Comparison of ENCODE assay signal across 1 cellular context in the genomic region with DNA sequence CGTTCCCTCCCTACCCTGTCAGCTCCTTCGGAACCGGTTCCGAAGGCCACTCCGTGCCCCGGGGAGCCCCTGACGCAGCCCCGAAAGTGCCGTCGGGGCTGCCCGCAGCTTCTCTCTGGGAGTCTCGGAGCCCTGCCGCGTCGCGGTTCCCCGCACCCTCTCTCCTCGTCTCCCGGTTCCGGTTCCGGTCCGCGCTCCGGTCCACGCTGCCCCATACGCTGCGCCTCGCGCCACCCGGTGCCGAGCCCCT.
TF ChIP-seq lines count a peak whose summit lies in the region.

No MANE protein-coding gene starts in this region.

TF ChIP-seq in GM12878, 131 proteins besides CTCF, POLR2A, EP300 and RAD21:
- 0 out of 2 replicates have a peak, but pooled peaks have one; percentile 11 for TF ChIP-seq EED (IDR thresholded peaks at IDR 0.05; ENCODE audit: low read depth)
- no peak for TF ChIP-seq SREBF1 (IDR thresholded peaks at IDR 0.05; ENCODE audit: low read length)
- TF ChIP-seq, protein P1, sequence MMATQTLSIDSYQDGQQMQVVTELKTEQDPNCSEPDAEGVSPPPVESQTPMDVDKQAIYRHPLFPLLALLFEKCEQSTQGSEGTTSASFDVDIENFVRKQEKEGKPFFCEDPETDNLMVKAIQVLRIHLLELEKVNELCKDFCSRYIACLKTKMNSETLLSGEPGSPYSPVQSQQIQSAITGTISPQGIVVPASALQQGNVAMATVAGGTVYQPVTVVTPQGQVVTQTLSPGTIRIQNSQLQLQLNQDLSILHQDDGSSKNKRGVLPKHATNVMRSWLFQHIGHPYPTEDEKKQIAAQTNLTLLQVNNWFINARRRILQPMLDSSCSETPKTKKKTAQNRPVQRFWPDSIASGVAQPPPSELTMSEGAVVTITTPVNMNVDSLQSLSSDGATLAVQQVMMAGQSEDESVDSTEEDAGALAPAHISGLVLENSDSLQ (IDR thresholded peaks at IDR 0.05), result no peak
- no peak for TF ChIP-seq LARP7 (IDR thresholded peaks at IDR 0.05)
- no peak for TF ChIP-seq NFXL1 (IDR thresholded peaks at IDR 0.05; ENCODE audit: borderline replicate concordance)
- peak; percentile 30; the same call in 1 of the 2 replicates for TF ChIP-seq NBN (IDR thresholded peaks at IDR 0.05)
- TF ChIP-seq NR2F1 (conservative IDR thresholded peaks at IDR 0.05), result no peak
- TF ChIP-seq POLR2AphosphoS5 (IDR thresholded peaks at IDR 0.05; ENCODE audit: low read length), result peak; percentile 24; the same call in 1 of the 2 replicates
- TF ChIP-seq HDGF (IDR thresholded peaks at IDR 0.05), result no peak
- TF ChIP-seq GABPA (IDR thresholded peaks at IDR 0.05; ENCODE audit: low read depth), result peak; percentile 69; the same call in 1 of the 2 replicates
- TF ChIP-seq, protein P2, sequence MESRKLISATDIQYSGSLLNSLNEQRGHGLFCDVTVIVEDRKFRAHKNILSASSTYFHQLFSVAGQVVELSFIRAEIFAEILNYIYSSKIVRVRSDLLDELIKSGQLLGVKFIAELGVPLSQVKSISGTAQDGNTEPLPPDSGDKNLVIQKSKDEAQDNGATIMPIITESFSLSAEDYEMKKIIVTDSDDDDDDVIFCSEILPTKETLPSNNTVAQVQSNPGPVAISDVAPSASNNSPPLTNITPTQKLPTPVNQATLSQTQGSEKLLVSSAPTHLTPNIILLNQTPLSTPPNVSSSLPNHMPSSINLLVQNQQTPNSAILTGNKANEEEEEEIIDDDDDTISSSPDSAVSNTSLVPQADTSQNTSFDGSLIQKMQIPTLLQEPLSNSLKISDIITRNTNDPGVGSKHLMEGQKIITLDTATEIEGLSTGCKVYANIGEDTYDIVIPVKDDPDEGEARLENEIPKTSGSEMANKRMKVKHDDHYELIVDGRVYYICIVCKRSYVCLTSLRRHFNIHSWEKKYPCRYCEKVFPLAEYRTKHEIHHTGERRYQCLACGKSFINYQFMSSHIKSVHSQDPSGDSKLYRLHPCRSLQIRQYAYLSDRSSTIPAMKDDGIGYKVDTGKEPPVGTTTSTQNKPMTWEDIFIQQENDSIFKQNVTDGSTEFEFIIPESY (IDR thresholded peaks at IDR 0.05), result no peak
- peak; percentile 51; the same call in 1 of the 2 replicates for TF ChIP-seq PAX5 (IDR thresholded peaks at IDR 0.05; ENCODE audit: borderline replicate concordance, low read depth, low read length)
- TF ChIP-seq, protein P3, sequence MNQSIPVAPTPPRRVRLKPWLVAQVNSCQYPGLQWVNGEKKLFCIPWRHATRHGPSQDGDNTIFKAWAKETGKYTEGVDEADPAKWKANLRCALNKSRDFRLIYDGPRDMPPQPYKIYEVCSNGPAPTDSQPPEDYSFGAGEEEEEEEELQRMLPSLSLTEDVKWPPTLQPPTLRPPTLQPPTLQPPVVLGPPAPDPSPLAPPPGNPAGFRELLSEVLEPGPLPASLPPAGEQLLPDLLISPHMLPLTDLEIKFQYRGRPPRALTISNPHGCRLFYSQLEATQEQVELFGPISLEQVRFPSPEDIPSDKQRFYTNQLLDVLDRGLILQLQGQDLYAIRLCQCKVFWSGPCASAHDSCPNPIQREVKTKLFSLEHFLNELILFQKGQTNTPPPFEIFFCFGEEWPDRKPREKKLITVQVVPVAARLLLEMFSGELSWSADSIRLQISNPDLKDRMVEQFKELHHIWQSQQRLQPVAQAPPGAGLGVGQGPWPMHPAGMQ (IDR thresholded peaks at IDR 0.05; ENCODE audit: borderline replicate concordance), result no peak
- TF ChIP-seq GATAD2B (conservative IDR thresholded peaks at IDR 0.05; ENCODE audit: low read depth), result no peak
- TF ChIP-seq ZSCAN29 (IDR thresholded peaks at IDR 0.05), result no peak
- TF ChIP-seq IRF4 (IDR thresholded peaks at IDR 0.05; ENCODE audit: low read depth, low read length), result 0 out of 2 replicates have a peak, but pooled peaks have one; percentile 19
- TF ChIP-seq, protein P4, sequence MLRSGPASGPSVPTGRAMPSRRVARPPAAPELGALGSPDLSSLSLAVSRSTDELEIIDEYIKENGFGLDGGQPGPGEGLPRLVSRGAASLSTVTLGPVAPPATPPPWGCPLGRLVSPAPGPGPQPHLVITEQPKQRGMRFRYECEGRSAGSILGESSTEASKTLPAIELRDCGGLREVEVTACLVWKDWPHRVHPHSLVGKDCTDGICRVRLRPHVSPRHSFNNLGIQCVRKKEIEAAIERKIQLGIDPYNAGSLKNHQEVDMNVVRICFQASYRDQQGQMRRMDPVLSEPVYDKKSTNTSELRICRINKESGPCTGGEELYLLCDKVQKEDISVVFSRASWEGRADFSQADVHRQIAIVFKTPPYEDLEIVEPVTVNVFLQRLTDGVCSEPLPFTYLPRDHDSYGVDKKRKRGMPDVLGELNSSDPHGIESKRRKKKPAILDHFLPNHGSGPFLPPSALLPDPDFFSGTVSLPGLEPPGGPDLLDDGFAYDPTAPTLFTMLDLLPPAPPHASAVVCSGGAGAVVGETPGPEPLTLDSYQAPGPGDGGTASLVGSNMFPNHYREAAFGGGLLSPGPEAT (IDR thresholded peaks at IDR 0.05; ENCODE audit: low read depth), result no peak
- TF ChIP-seq, protein P5, sequence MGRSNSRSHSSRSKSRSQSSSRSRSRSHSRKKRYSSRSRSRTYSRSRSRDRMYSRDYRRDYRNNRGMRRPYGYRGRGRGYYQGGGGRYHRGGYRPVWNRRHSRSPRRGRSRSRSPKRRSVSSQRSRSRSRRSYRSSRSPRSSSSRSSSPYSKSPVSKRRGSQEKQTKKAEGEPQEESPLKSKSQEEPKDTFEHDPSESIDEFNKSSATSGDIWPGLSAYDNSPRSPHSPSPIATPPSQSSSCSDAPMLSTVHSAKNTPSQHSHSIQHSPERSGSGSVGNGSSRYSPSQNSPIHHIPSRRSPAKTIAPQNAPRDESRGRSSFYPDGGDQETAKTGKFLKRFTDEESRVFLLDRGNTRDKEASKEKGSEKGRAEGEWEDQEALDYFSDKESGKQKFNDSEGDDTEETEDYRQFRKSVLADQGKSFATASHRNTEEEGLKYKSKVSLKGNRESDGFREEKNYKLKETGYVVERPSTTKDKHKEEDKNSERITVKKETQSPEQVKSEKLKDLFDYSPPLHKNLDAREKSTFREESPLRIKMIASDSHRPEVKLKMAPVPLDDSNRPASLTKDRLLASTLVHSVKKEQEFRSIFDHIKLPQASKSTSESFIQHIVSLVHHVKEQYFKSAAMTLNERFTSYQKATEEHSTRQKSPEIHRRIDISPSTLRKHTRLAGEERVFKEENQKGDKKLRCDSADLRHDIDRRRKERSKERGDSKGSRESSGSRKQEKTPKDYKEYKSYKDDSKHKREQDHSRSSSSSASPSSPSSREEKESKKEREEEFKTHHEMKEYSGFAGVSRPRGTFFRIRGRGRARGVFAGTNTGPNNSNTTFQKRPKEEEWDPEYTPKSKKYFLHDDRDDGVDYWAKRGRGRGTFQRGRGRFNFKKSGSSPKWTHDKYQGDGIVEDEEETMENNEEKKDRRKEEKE (IDR thresholded peaks at IDR 0.05), result no peak
- no peak for TF ChIP-seq BMI1 (IDR thresholded peaks at IDR 0.05; ENCODE audit: borderline replicate concordance)
- TF ChIP-seq SMAD5 (IDR thresholded peaks at IDR 0.05; ENCODE audit: low read depth), result no peak
- no peak for TF ChIP-seq MYB (IDR thresholded peaks at IDR 0.05; ENCODE audit: borderline replicate concordance, low read depth, low read length)
- peak; percentile 4; the same call in 1 of the 2 replicates for TF ChIP-seq RUNX3 (IDR thresholded peaks at IDR 0.05; ENCODE audit: low read length)
- TF ChIP-seq, protein P6, sequence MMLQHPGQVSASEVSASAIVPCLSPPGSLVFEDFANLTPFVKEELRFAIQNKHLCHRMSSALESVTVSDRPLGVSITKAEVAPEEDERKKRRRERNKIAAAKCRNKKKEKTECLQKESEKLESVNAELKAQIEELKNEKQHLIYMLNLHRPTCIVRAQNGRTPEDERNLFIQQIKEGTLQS (IDR thresholded peaks at IDR 0.05; ENCODE audit: borderline replicate concordance, extremely low read depth, low read depth, low read length), result no peak
- no peak for TF ChIP-seq MEF2A (IDR thresholded peaks at IDR 0.05; ENCODE audit: insufficient read depth, low read depth, low read length)
- TF ChIP-seq, protein P7, sequence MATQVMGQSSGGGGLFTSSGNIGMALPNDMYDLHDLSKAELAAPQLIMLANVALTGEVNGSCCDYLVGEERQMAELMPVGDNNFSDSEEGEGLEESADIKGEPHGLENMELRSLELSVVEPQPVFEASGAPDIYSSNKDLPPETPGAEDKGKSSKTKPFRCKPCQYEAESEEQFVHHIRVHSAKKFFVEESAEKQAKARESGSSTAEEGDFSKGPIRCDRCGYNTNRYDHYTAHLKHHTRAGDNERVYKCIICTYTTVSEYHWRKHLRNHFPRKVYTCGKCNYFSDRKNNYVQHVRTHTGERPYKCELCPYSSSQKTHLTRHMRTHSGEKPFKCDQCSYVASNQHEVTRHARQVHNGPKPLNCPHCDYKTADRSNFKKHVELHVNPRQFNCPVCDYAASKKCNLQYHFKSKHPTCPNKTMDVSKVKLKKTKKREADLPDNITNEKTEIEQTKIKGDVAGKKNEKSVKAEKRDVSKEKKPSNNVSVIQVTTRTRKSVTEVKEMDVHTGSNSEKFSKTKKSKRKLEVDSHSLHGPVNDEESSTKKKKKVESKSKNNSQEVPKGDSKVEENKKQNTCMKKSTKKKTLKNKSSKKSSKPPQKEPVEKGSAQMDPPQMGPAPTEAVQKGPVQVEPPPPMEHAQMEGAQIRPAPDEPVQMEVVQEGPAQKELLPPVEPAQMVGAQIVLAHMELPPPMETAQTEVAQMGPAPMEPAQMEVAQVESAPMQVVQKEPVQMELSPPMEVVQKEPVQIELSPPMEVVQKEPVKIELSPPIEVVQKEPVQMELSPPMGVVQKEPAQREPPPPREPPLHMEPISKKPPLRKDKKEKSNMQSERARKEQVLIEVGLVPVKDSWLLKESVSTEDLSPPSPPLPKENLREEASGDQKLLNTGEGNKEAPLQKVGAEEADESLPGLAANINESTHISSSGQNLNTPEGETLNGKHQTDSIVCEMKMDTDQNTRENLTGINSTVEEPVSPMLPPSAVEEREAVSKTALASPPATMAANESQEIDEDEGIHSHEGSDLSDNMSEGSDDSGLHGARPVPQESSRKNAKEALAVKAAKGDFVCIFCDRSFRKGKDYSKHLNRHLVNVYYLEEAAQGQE (IDR thresholded peaks at IDR 0.05; ENCODE audit: low read depth, low read length), result no peak
- peak; percentile 5; the same call in 1 of the 2 replicates for TF ChIP-seq PML (IDR thresholded peaks at IDR 0.05; ENCODE audit: low read length)
- TF ChIP-seq FOS (IDR thresholded peaks at IDR 0.05; ENCODE audit: borderline replicate concordance, extremely low read depth, insufficient read length), result no peak
- no peak for TF ChIP-seq SIN3A (IDR thresholded peaks at IDR 0.05; ENCODE audit: low read depth, low read length)
- TF ChIP-seq, protein P8, sequence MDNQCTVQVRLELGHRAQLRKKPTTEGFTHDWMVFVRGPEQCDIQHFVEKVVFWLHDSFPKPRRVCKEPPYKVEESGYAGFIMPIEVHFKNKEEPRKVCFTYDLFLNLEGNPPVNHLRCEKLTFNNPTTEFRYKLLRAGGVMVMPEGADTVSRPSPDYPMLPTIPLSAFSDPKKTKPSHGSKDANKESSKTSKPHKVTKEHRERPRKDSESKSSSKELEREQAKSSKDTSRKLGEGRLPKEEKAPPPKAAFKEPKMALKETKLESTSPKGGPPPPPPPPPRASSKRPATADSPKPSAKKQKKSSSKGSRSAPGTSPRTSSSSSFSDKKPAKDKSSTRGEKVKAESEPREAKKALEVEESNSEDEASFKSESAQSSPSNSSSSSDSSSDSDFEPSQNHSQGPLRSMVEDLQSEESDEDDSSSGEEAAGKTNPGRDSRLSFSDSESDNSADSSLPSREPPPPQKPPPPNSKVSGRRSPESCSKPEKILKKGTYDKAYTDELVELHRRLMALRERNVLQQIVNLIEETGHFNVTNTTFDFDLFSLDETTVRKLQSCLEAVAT (IDR thresholded peaks at IDR 0.05), result no peak
- no peak for TF ChIP-seq NR2C1 (IDR thresholded peaks at IDR 0.05)
- TF ChIP-seq RAD51 (IDR thresholded peaks at IDR 0.05), result no peak
- TF ChIP-seq CHD2 (IDR thresholded peaks at IDR 0.05; ENCODE audit: borderline replicate concordance, low read depth, low read length), result 0 out of 2 replicates have a peak, but pooled peaks have one; percentile 6
- TF ChIP-seq IKZF1 (conservative IDR thresholded peaks at IDR 0.05), result peak; percentile 80
- TF ChIP-seq, protein P9, sequence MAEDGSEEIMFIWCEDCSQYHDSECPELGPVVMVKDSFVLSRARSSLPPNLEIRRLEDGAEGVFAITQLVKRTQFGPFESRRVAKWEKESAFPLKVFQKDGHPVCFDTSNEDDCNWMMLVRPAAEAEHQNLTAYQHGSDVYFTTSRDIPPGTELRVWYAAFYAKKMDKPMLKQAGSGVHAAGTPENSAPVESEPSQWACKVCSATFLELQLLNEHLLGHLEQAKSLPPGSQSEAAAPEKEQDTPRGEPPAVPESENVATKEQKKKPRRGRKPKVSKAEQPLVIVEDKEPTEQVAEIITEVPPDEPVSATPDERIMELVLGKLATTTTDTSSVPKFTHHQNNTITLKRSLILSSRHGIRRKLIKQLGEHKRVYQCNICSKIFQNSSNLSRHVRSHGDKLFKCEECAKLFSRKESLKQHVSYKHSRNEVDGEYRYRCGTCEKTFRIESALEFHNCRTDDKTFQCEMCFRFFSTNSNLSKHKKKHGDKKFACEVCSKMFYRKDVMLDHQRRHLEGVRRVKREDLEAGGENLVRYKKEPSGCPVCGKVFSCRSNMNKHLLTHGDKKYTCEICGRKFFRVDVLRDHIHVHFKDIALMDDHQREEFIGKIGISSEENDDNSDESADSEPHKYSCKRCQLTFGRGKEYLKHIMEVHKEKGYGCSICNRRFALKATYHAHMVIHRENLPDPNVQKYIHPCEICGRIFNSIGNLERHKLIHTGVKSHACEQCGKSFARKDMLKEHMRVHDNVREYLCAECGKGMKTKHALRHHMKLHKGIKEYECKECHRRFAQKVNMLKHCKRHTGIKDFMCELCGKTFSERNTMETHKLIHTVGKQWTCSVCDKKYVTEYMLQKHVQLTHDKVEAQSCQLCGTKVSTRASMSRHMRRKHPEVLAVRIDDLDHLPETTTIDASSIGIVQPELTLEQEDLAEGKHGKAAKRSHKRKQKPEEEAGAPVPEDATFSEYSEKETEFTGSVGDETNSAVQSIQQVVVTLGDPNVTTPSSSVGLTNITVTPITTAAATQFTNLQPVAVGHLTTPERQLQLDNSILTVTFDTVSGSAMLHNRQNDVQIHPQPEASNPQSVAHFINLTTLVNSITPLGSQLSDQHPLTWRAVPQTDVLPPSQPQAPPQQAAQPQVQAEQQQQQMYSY (CRISPR knock-in tag; IDR thresholded peaks at IDR 0.05), result no peak
- TF ChIP-seq, protein P10, sequence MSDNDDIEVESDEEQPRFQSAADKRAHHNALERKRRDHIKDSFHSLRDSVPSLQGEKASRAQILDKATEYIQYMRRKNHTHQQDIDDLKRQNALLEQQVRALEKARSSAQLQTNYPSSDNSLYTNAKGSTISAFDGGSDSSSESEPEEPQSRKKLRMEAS (IDR thresholded peaks at IDR 0.05; ENCODE audit: low read depth, low read length), result 0 out of 2 replicates have a peak, but pooled peaks have one; percentile 28
- no peak for TF ChIP-seq SUZ12 (IDR thresholded peaks at IDR 0.05; ENCODE audit: unreplicated experiment)
- TF ChIP-seq MXI1 (IDR thresholded peaks at IDR 0.05; ENCODE audit: low read depth, low read length), result peak; percentile 67
- TF ChIP-seq RELA (IDR thresholded peaks at IDR 0.05; ENCODE audit: borderline replicate concordance, partially characterized antibody), result no peak
TF ChIP-seq in GM12878: peak in this region for 12.
